11 cellular contexts compared by ENCODE assay signal in genomic region chr6:158703121-158703839, GRCh38. TPM values are rescaled to one million over a fixed set of nuclear protein-coding genes. Genes with fewer than 3 reads are reported as not detected.
DNase-seq lines count a peak whose midpoint lies in the region; ATAC-seq, FAIRE-seq and TF ChIP-seq lines count a peak whose summit lies in the region.
"Had no signal": no experiment of that assay in that cellular context is flagged by ENCODE, and none has a peak within 500 bp of the region (broad histone marks: within the 10 kb centered on the region; RNA-seq: fewer than 3 reads in every experiment).

No MANE protein-coding gene starts in this region.

- POLR2A ChIA-PET in activated CD4-positive, alpha-beta T cell treated with anti-CD3 and anti-CD28 coated beads, Interleukin-2, amount 10 ng/mL, durations not matched to agents 7 days and 5 days (lab: Charles Lee), result no interaction called here

- DNase-seq in activated CD4-positive, alpha-beta T cell treated with anti-CD3 and anti-CD28 coated beads, Interleukin-2, amount 10 ng/mL, durations not matched to agents 7 days and 5 days, result no peak
- no peak for DNase-seq in activated CD4-positive, alpha-beta T cell treated with anti-CD3 and anti-CD28 coated beads for 1 hour
- peak; percentile 35 to 79 (median 71) for DNase-seq in right cardiac atrium
- no peak for DNase-seq in small intestine
- no peak for DNase-seq in activated naive CD4-positive, alpha-beta T cell treated with anti-CD3 and anti-CD28 coated beads for 36 hours
- DNase-seq in H54 (ENCODE audit: insufficient read length, low spot score), result no peak
- DNase-seq in ACHN, result no peak
- DNase-seq: NCI-H748 treated with DMSO at 0.1 percent for 48 hours had no signal

- H3K4me1 ChIP-seq in right cardiac atrium (ENCODE audit: control insufficient read depth, insufficient read depth, low read length) (peaks cover 7% of the 10 kb centered on the region), small intestine (ENCODE audit: control insufficient read depth in 2 of 2, insufficient read depth in 1 of 2, low read depth in 1 of 2, low read length in 1 of 2) (peaks cover 7 to 11% of the 10 kb centered on the region in 2 donors)

- no peak for TF ChIP-seq POLR2A in H54 (IDR thresholded peaks at IDR 0.05; ENCODE audit: low read depth, low read length)

- H3K9me3 ChIP-seq in right cardiac atrium (ENCODE audit: control insufficient read depth, low read length) (no peaks in the 10 kb centered on the region), small intestine (ENCODE audit: control insufficient read depth, low read depth) (no peaks in the 10 kb centered on the region)

- peaks cover 0 to 2% of the 10 kb centered on the region in 2 donors for H3K36me3 ChIP-seq in small intestine (ENCODE audit: control insufficient read depth in 2 of 2, insufficient read depth in 2 of 2, low read length in 2 of 2)

- in situ Hi-C loops in ACHN (cut with HindIII; ENCODE audit: low pct_ligation_motif_present, low pct_unique_long_range_greater_than_20kb, low sequenced_read_pairs), result no loop called here

- CTCF ChIA-PET in activated CD4-positive, alpha-beta T cell treated with anti-CD3 and anti-CD28 coated beads, Interleukin-2, amount 10 ng/mL, durations not matched to agents 7 days and 5 days (lab: Charles Lee), result interaction anchor here (0.5 to 4.8 kb wide), 9 partner anchors 12 to 424 kb away, joined by 3 to 27 read pairs (median 3); no protein-coding TSS in a partner anchor
- CTCF ChIA-PET in activated naive CD4-positive, alpha-beta T cell treated with anti-CD3 and anti-CD28 coated beads for 36 hours (lab: Charles Lee), result interaction anchor here (0.6 to 2.2 kb wide), 11 partner anchors 12 to 489 kb away, joined by 3 to 18 read pairs (median 4); partner anchors contain the start of gene RSPH3

- H3K27ac Mint-ChIP-seq in activated CD4-positive, alpha-beta T cell treated with anti-CD3 and anti-CD28 coated beads, Interleukin-2, amount 10 ng/mL, durations not matched to agents 7 days and 5 days, result peak overlapping the region; percentile 54
- peak overlapping the region; percentile 66 for H3K27ac Mint-ChIP-seq in activated T-helper 17 cell treated with anti-CD3 and anti-CD28 coated beads, Interleukin-2, amount 50 U/mL, for 72 hours
- H3K27ac Mint-ChIP-seq in activated naive CD4-positive, alpha-beta T cell treated with anti-CD3 and anti-CD28 coated beads for 36 hours, result no peak overlapping the region

- WGBS in right cardiac atrium, result 71% methylated on average over 14 of the region's 14 CpGs
- WGBS in small intestine, 3 donors, result 71 to 89% (median 88%) methylated on average over 13 to 14 of the region's 14 CpGs

- H3K36me3 Mint-ChIP-seq in activated CD4-positive, alpha-beta T cell treated with anti-CD3 and anti-CD28 coated beads, Interleukin-2, amount 10 ng/mL, durations not matched to agents 7 days and 5 days (ENCODE audit: low read depth), result peaks cover 8% of the 10 kb centered on the region
- peaks cover 85% of the 10 kb centered on the region for H3K36me3 Mint-ChIP-seq in activated T-helper 17 cell treated with anti-CD3 and anti-CD28 coated beads, Interleukin-2, amount 50 U/mL, for 72 hours (ENCODE audit: low read depth)
- H3K36me3 Mint-ChIP-seq in activated naive CD4-positive, alpha-beta T cell treated with anti-CD3 and anti-CD28 coated beads for 36 hours (ENCODE audit: low read depth), result peaks cover 14% of the 10 kb centered on the region

- H3K27me3 ChIP-seq in right cardiac atrium (ENCODE audit: control insufficient read depth, insufficient read depth) (no peaks in the 10 kb centered on the region), small intestine (ENCODE audit: control insufficient read depth in 2 of 2, insufficient read depth in 2 of 2, low read length in 2 of 2) (no peaks in the 10 kb centered on the region)

- FAIRE-seq in small intestine (lab: Jason Lieb, UNC) (no peak), H54 (lab: Jason Lieb, UNC) (no peak)
- FAIRE-seq: endometrium had no signal

- H3K4me1 Mint-ChIP-seq in activated CD4-positive, alpha-beta T cell treated with anti-CD3 and anti-CD28 coated beads, Interleukin-2, amount 10 ng/mL, durations not matched to agents 7 days and 5 days, result peaks cover 18% of the 10 kb centered on the region
- H3K4me1 Mint-ChIP-seq in activated T-helper 17 cell treated with anti-CD3 and anti-CD28 coated beads, Interleukin-2, amount 50 U/mL, for 72 hours, result peaks cover 10% of the 10 kb centered on the region
- peaks cover 18% of the 10 kb centered on the region for H3K4me1 Mint-ChIP-seq in activated naive CD4-positive, alpha-beta T cell treated with anti-CD3 and anti-CD28 coated beads for 36 hours (ENCODE audit: low read depth)

- no peaks in the 10 kb centered on the region for H3K9me3 Mint-ChIP-seq in activated CD4-positive, alpha-beta T cell treated with anti-CD3 and anti-CD28 coated beads, Interleukin-2, amount 10 ng/mL, durations not matched to agents 7 days and 5 days
- no peaks in the 10 kb centered on the region for H3K9me3 Mint-ChIP-seq in activated T-helper 17 cell treated with anti-CD3 and anti-CD28 coated beads, Interleukin-2, amount 50 U/mL, for 72 hours
- no peaks in the 10 kb centered on the region for H3K9me3 Mint-ChIP-seq in activated naive CD4-positive, alpha-beta T cell treated with anti-CD3 and anti-CD28 coated beads for 36 hours
- H3K9me3 Mint-ChIP-seq: neural crest cell had no signal

- intact Hi-C loops in right cardiac atrium (cut with DNase I), result loop anchor here in 3 of 4 donors (5.0 to 10.0 kb wide), 3 partner anchors 112 to 402 kb away; partner anchors contain the start of gene EZR (in 3 of the 3)
- intact Hi-C loops in activated naive CD4-positive, alpha-beta T cell treated with anti-CD3 and anti-CD28 coated beads for 36 hours (cut with micrococcal nuclease), result no loop called here

- H3K27ac ChIP-seq in right cardiac atrium (ENCODE audit: low read length) (peak overlapping the region; percentile 68), small intestine (ENCODE audit: low read depth in 1 of 2, low read length in 1 of 2) (peak overlapping the region; percentile 57 to 72)

- H3K4me3 ChIP-seq in right cardiac atrium (ENCODE audit: low read length) (no peak overlapping the region), small intestine (ENCODE audit: low read depth in 1 of 2, low read length in 2 of 2) (no peak overlapping the region)

- H3K4me3 Mint-ChIP-seq in activated CD4-positive, alpha-beta T cell treated with anti-CD3 and anti-CD28 coated beads, Interleukin-2, amount 10 ng/mL, durations not matched to agents 7 days and 5 days, result no peak overlapping the region
- peak overlapping the region; percentile 27 for H3K4me3 Mint-ChIP-seq in activated T-helper 17 cell treated with anti-CD3 and anti-CD28 coated beads, Interleukin-2, amount 50 U/mL, for 72 hours
- no peak overlapping the region for H3K4me3 Mint-ChIP-seq in activated naive CD4-positive, alpha-beta T cell treated with anti-CD3 and anti-CD28 coated beads for 36 hours
- H3K4me3 Mint-ChIP-seq: neural crest cell had no signal

- no peaks in the 10 kb centered on the region for H3K27me3 Mint-ChIP-seq in activated CD4-positive, alpha-beta T cell treated with anti-CD3 and anti-CD28 coated beads, Interleukin-2, amount 10 ng/mL, durations not matched to agents 7 days and 5 days
- H3K27me3 Mint-ChIP-seq in activated T-helper 17 cell treated with anti-CD3 and anti-CD28 coated beads, Interleukin-2, amount 50 U/mL, for 72 hours, result no peaks in the 10 kb centered on the region
- no peaks in the 10 kb centered on the region for H3K27me3 Mint-ChIP-seq in activated naive CD4-positive, alpha-beta T cell treated with anti-CD3 and anti-CD28 coated beads for 36 hours (ENCODE audit: low read depth)

- no peak for ATAC-seq in activated T-helper 17 cell treated with anti-CD3 and anti-CD28 coated beads, Interleukin-2, amount 50 U/mL, for 72 hours (replicated peaks)
- ATAC-seq in right cardiac atrium, result no peak

RNA-seq across cellular contexts. Expression of gene SYTL3, which starts 53.4 kb away (rescaled TPM):
- 10 to 100 TPM; 25.8 to 26.9 TPM for total RNA-seq in activated CD4-positive, alpha-beta T cell treated with anti-CD3 and anti-CD28 coated beads, Interleukin-2, amount 10 ng/mL, durations not matched to agents 7 days and 5 days
- total RNA-seq in activated T-helper 17 cell treated with anti-CD3 and anti-CD28 coated beads, Interleukin-2, amount 50 U/mL, for 72 hours, result 100 to 1,000 TPM; 118 to 331 TPM
- total RNA-seq in right cardiac atrium, result 10 to 100 TPM in 2 of 4 donors, 1 to 10 TPM in 2; 5.1 to 10.4 (median 10.0) TPM
- polyA plus RNA-seq in right cardiac atrium, result 5.0 TPM
- polyA plus RNA-seq in small intestine, result 1 to 10 TPM; 3.6 to 5.7 (median 5.1) TPM
- total RNA-seq in activated naive CD4-positive, alpha-beta T cell treated with anti-CD3 and anti-CD28 coated beads for 36 hours, result 100 to 1,000 TPM; 115 to 120 TPM

RNA-seq across cellular contexts. Expression of gene DYNLT1, which starts 58.7 kb away (rescaled TPM):
- 100 to 1,000 TPM in 1 of 2 experiments, 10 to 100 TPM in 1; 81.4 to 102 TPM for total RNA-seq in activated CD4-positive, alpha-beta T cell treated with anti-CD3 and anti-CD28 coated beads, Interleukin-2, amount 10 ng/mL, durations not matched to agents 7 days and 5 days
- total RNA-seq in activated T-helper 17 cell treated with anti-CD3 and anti-CD28 coated beads, Interleukin-2, amount 50 U/mL, for 72 hours, result 10 to 100 TPM; 82.3 to 89.8 TPM
- 100 to 1,000 TPM in 3 of 4 donors, 10 to 100 TPM in 1; 97.7 to 115 (median 105) TPM for total RNA-seq in right cardiac atrium
- polyA plus RNA-seq in right cardiac atrium (148 TPM), small intestine (100 to 1,000 TPM; 242 to 451 (median 373) TPM)
- 100 to 1,000 TPM in 1 of 2 experiments, 10 to 100 TPM in 1; 99.1 to 107 TPM for total RNA-seq in activated naive CD4-positive, alpha-beta T cell treated with anti-CD3 and anti-CD28 coated beads for 36 hours

Comparison
In these comparisons a context has a peak if more than half of its experiments do, and no peak if none do; other contexts are left out.
1. DNase-seq: peak in right cardiac atrium (3 of 3); none in activated CD4-positive, alpha-beta T cell treated with anti-CD3 and anti-CD28 coated beads, Interleukin-2, amount 10 ng/mL, durations not matched to agents 7 days and 5 days (single experiment), activated CD4-positive, alpha-beta T cell treated with anti-CD3 and anti-CD28 coated beads for 1 hour (single experiment), small intestine (single experiment), activated naive CD4-positive, alpha-beta T cell treated with anti-CD3 and anti-CD28 coated beads for 36 hours (single experiment), H54 (single experiment) and ACHN (single experiment).
2. RNA of gene SYTL3, which starts 53.4 kb away (total RNA-seq): 118 to 331 TPM in activated T-helper 17 cell treated with anti-CD3 and anti-CD28 coated beads, Interleukin-2, amount 50 U/mL, for 72 hours and 115 to 120 TPM in activated naive CD4-positive, alpha-beta T cell treated with anti-CD3 and anti-CD28 coated beads for 36 hours; 25.8 to 26.9 TPM in activated CD4-positive, alpha-beta T cell treated with anti-CD3 and anti-CD28 coated beads, Interleukin-2, amount 10 ng/mL, durations not matched to agents 7 days and 5 days and 5.1 to 10.4 TPM in right cardiac atrium; every median in the first group is over 4 times any median in the second.